Comparison of ENCODE assay signal across 20 cellular contexts in genomic region chr11:128765571-128766530, GRCh38.
DNase-seq lines count a peak whose midpoint lies in the region; ATAC-seq, FAIRE-seq and TF ChIP-seq lines count a peak whose summit lies in the region.
"Had no signal": no experiment of that assay in that cellular context is flagged by ENCODE, and none has a peak within 500 bp of the region (broad histone marks: within the 10 kb centered on the region; RNA-seq: fewer than 3 reads in every experiment).

No MANE protein-coding gene starts in this region.

- H3K27me3 Mint-ChIP-seq in nephron (ENCODE audit: low read depth) = peaks cover 6% of the 10 kb centered on the region
- H3K27me3 Mint-ChIP-seq: B cell, naive B cell had no signal

- FAIRE-seq in endothelial cell of umbilical vein (lab: Jason Lieb, UNC) = no peak
- FAIRE-seq: astrocyte, G401.6 had no signal

- CTCF ChIA-PET in endothelial cell of umbilical vein (lab: Charles Lee) = interaction anchor here (1.0 to 2.5 kb wide), 4 partner anchors 8 to 65 kb away, joined by 3 to 13 read pairs (median 10); no protein-coding TSS in a partner anchor

- H3K9me3 ChIP-seq in endothelial cell of umbilical vein (replicated peaks; ENCODE audit: control insufficient read depth, insufficient read depth, low read length) = no peaks in the 10 kb centered on the region
- H3K9me3 ChIP-seq: colonic mucosa, psoas muscle, SJCRH30 had no signal

- DNase-seq in EH (ENCODE audit: low read depth) (peak; percentile 48), NCI-H1105 (lab: John Stamatoyannopoulos, UW) (peak; percentile 14), endothelial cell of umbilical vein (ENCODE audit: low read depth, low spot score) (no peak), NCI-H146 (lab: John Stamatoyannopoulos, UW) (no peak)
- no peak for DNase-seq in stimulated activated CD4-positive, alpha-beta T cell treated with anti-CD3 and anti-CD28 coated beads, Interleukin-4, amount 100 ng/mL, for 24 hours
- DNase-seq: activated CD4-positive, alpha-beta T cell treated with anti-CD3 and anti-CD28 coated beads for 1 hour; activated naive CD4-positive, alpha-beta T cell; Karpas-422; mammary epithelial cell; naive B cell; NCI-H1048; psoas muscle; SJCRH30; T-helper 9 cell had no signal

- no peaks in the 10 kb centered on the region for H3K27me3 ChIP-seq in endothelial cell of umbilical vein (ENCODE audit: control insufficient read depth in 2 of 2, insufficient read depth in 2 of 2, low read length in 2 of 2)
- H3K27me3 ChIP-seq: colonic mucosa, SJCRH30 had no signal

- H3K9ac ChIP-seq in endothelial cell of umbilical vein (replicated peaks; ENCODE audit: extremely low read depth, insufficient read depth, low read length) = no peak overlapping the region

- no peak overlapping the region for H3K27ac ChIP-seq in endothelial cell of umbilical vein (ENCODE audit: insufficient read depth, low read depth, low read length)
- H3K27ac ChIP-seq: colonic mucosa, psoas muscle, SJCRH30 had no signal

- H3K4me1 ChIP-seq in endothelial cell of umbilical vein (ENCODE audit: control insufficient read depth, extremely low read depth, insufficient read depth, low read length) = no peaks in the 10 kb centered on the region
- H3K4me1 ChIP-seq: colonic mucosa had no signal

- H3K4me3 ChIP-seq in endothelial cell of umbilical vein (replicated peaks in 1 of 3; ENCODE audit: insufficient read depth in 1 of 3, low read depth in 1 of 3, low read length in 3 of 3) = no peak overlapping the region
- H3K4me3 ChIP-seq: colonic mucosa, psoas muscle, SJCRH30 had no signal

- BruUV-seq in endothelial cell of umbilical vein (replicated peaks; lab: Mats Ljungman, UMichigan) = no TSS peak

- peaks cover 31 to 80% of the 10 kb centered on the region in 2 experiments for H3K36me3 ChIP-seq in endothelial cell of umbilical vein (ENCODE audit: control insufficient read depth in 2 of 2, extremely low read depth in 1 of 2, insufficient read depth in 2 of 2, low read length in 2 of 2)
- H3K36me3 ChIP-seq: colonic mucosa, SJCRH30 had no signal

- no peaks in the 10 kb centered on the region for H3K9me1 ChIP-seq in endothelial cell of umbilical vein (replicated peaks; ENCODE audit: control insufficient read depth, extremely low read depth, insufficient read depth, low read length)

- no peak for ATAC-seq in GM19455 (IDR thresholded peaks at IDR 0.05; ENCODE audit: unreplicated experiment)

- no peak overlapping the region for H3K4me2 ChIP-seq in endothelial cell of umbilical vein (ENCODE audit: insufficient read depth, low read length)

- dilution Hi-C loops in endothelial cell of umbilical vein (cut with MboI; ENCODE audit: extremely low pct_ligation_motif_present, low sequenced_read_pairs) = no loop called here

- H3K4me3 Mint-ChIP-seq in nephron = peak overlapping the region in 2 of 3 experiments; percentile 29 to 49
- H3K4me3 Mint-ChIP-seq: B cell, naive B cell had no signal

- H2AFZ ChIP-seq in endothelial cell of umbilical vein (ENCODE audit: low read depth, low read length) = no peak overlapping the region

- no peaks in the 10 kb centered on the region for H4K20me1 ChIP-seq in endothelial cell of umbilical vein (replicated peaks; ENCODE audit: control insufficient read depth, extremely low read depth, insufficient read depth, low read length)

- no peak for TF ChIP-seq POLR2A in endothelial cell of umbilical vein (IDR thresholded peaks at IDR 0.05; ENCODE audit: low read depth, low read length)

- TF ChIP-seq CTCF in endothelial cell of umbilical vein (IDR thresholded peaks at IDR 0.05; ENCODE audit: extremely low read depth in 1 of 2, insufficient read depth in 1 of 2, low read depth in 1 of 2, low read length in 2 of 2) (no peak), nephron (IDR thresholded peaks at IDR 0.05; ENCODE audit: unreplicated experiment in 3 of 3) (no peak)

- H3K27ac Mint-ChIP-seq in nephron = peak overlapping the region; percentile 94 to 96 (median 95)

- intact Hi-C loops in endothelial cell of umbilical vein (cut with micrococcal nuclease) = no loop called here

- POLR2A ChIA-PET in endothelial cell of umbilical vein (lab: Charles Lee) = no interaction called here

- no peaks in the 10 kb centered on the region for H3K9me3 Mint-ChIP-seq in nephron
- H3K9me3 Mint-ChIP-seq: naive B cell had no signal

- H3K4me1 Mint-ChIP-seq in nephron = peaks cover 60% of the 10 kb centered on the region

- peaks cover 55% of the 10 kb centered on the region for H3K36me3 Mint-ChIP-seq in nephron (ENCODE audit: low read depth)

- H3K79me2 ChIP-seq in endothelial cell of umbilical vein (ENCODE audit: control insufficient read depth, insufficient read depth, low read length) = peaks cover 20% of the 10 kb centered on the region

TF ChIP-seq in endothelial cell of umbilical vein, 7 proteins besides CTCF, POLR2A, EP300 and RAD21:
- TF ChIP-seq FOS (IDR thresholded peaks at IDR 0.05; ENCODE audit: borderline replicate concordance, insufficient read depth, low read length) (no peak), JUN (IDR thresholded peaks at IDR 0.05; ENCODE audit: borderline replicate concordance, insufficient read depth, insufficient read length, low read depth) (no peak), GATA2 (IDR thresholded peaks at IDR 0.05; ENCODE audit: insufficient read depth, insufficient read length, low read depth, low read length) (no peak), MAX (IDR thresholded peaks at IDR 0.05; ENCODE audit: insufficient read depth, insufficient read length) (peak; percentile 64), POLR2AphosphoS5 (IDR thresholded peaks at IDR 0.05; ENCODE audit: insufficient read depth, low read depth, low read length) (no peak), MYC (IDR thresholded peaks at IDR 0.05; ENCODE audit: low read depth, low read length) (no peak), EZH2 (IDR thresholded peaks at IDR 0.05; ENCODE audit: borderline replicate concordance, low read depth, low read length, severe bottlenecking) (no peak)
TF ChIP-seq in endothelial cell of umbilical vein: peak in this region for 1.

Comparison
In these comparisons a context has a peak if more than half of its experiments do, and no peak if none do; other contexts are left out.
1. DNase-seq: peak in EH (single experiment) and NCI-H1105 (single experiment); none in endothelial cell of umbilical vein (single experiment), NCI-H146 (single experiment) and stimulated activated CD4-positive, alpha-beta T cell treated with anti-CD3 and anti-CD28 coated beads, Interleukin-4, amount 100 ng/mL, for 24 hours (single experiment).